ENCODE assay signal across 8 cellular contexts in the genomic region with DNA sequence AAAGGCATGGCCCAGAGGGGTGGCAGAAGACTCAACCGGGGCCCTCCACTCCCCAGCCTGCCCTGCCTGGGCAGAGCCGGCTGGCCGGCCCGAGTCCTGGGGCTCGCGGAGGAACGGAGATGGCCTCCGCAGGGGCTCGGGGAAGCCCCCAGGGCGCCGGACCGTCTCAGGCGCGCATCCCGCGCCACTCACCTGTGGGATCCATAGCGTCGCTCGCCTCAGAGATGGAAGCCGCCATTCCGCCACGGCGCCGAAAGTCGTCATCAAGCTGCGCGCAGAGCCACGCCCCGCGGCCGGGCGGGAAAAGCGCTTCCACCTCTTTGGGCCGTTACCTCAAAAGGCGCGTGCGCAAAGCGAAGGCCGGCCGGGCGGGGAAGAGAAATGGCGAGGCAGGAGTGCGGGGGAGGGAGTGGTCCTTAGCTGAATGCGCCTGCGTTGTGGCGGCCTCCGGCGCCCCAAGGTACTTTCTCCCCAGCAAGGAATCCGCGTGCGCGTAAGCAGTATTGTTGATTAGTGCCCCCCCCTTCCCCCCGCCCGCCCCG. TPM values are rescaled to one million over a fixed set of nuclear protein-coding genes. Genes with fewer than 3 reads are reported as not detected.
DNase-seq lines count a peak whose midpoint lies in the region; ATAC-seq and TF ChIP-seq lines count a peak whose summit lies in the region.

A gene with protein sequence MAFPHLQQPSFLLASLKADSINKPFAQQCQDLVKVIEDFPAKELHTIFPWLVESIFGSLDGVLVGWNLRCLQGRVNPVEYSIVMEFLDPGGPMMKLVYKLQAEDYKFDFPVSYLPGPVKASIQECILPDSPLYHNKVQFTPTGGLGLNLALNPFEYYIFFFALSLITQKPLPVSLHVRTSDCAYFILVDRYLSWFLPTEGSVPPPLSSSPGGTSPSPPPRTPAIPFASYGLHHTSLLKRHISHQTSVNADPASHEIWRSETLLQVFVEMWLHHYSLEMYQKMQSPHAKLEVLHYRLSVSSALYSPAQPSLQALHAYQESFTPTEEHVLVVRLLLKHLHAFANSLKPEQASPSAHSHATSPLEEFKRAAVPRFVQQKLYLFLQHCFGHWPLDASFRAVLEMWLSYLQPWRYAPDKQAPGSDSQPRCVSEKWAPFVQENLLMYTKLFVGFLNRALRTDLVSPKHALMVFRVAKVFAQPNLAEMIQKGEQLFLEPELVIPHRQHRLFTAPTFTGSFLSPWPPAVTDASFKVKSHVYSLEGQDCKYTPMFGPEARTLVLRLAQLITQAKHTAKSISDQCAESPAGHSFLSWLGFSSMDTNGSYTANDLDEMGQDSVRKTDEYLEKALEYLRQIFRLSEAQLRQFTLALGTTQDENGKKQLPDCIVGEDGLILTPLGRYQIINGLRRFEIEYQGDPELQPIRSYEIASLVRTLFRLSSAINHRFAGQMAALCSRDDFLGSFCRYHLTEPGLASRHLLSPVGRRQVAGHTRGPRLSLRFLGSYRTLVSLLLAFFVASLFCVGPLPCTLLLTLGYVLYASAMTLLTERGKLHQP (minus strand): TSS at position 265 of the 542 bp plus-strand sequence. CDS start 5,010 bp downstream, outside the sequence.

- H3K36me3 ChIP-seq in ascending aorta (peaks cover 0 to 1% of the 10 kb centered on the region in 2 donors), vagina (no peaks in the 10 kb centered on the region)

- intact Hi-C loops in ascending aorta (cut with DNase I) (loop anchor here (1.0 to 2.0 kb wide), 2 partner anchors 161 to 911 kb away; a partner anchor contains a TSS), right cardiac atrium (cut with DNase I) (loop anchor here in 3 of 4 donors (5.0 to 10.0 kb wide), 3 partner anchors 151 to 163 kb away; a partner anchor contains a TSS), vagina (cut with DNase I) (loop anchor here (10.0 kb wide), 1 partner anchor 163 kb away; a partner anchor contains a TSS)

- H3K9me3 Mint-ChIP-seq in T-helper 2 cell treated with Interferon-gamma antibody and Interleukin-4, amounts not matched to agents 5 μg/mL and 100 μg/mL, for 36 hours, result no peaks in the 10 kb centered on the region

- ATAC-seq in GM18499 (IDR thresholded peaks at IDR 0.05; ENCODE audit: insufficient read depth, unreplicated experiment), result peak; percentile 51
- ATAC-seq in HG02970 (IDR thresholded peaks at IDR 0.05; ENCODE audit: low FRiP score, unreplicated experiment), result peak; percentile 63
- peak; percentile 95 for ATAC-seq in right cardiac atrium

- H3K4me3 Mint-ChIP-seq in T-helper 2 cell treated with Interferon-gamma antibody and Interleukin-4, amounts not matched to agents 5 μg/mL and 100 μg/mL, for 36 hours, result peak within 1 kb of the TSS; percentile 92

- peak within 1 kb of the TSS; percentile 92 to 99 for H3K4me3 ChIP-seq in ascending aorta
- peak within 1 kb of the TSS; percentile 90 for H3K4me3 ChIP-seq in right cardiac atrium (ENCODE audit: low read length)
- peak within 1 kb of the TSS; percentile 88 to 98 for H3K4me3 ChIP-seq in vagina

- DNase-seq in NCI-H1930 (lab: John Stamatoyannopoulos, UW), result peak; percentile 93 to 97
- peak; percentile 97 for DNase-seq in T-helper 2 cell treated with Interferon-gamma antibody and Interleukin-4, amounts not matched to agents 5 μg/mL and 100 μg/mL, for 36 hours (ENCODE audit: low spot score)
- DNase-seq in ascending aorta (ENCODE audit: low spot score in 2 of 2), result peak; percentile 86 to 98
- peak; percentile 98 to 99 (median 99) for DNase-seq in right cardiac atrium
- DNase-seq in putamen (ENCODE audit: low spot score), result peak; percentile 95
- DNase-seq in vagina (ENCODE audit: extremely low spot score in 2 of 2), result peak in 1 of 2 donors; percentile 96

- peaks cover 10% of the 10 kb centered on the region for H3K36me3 Mint-ChIP-seq in T-helper 2 cell treated with Interferon-gamma antibody and Interleukin-4, amounts not matched to agents 5 μg/mL and 100 μg/mL, for 36 hours (ENCODE audit: low read depth)

- H3K27ac Mint-ChIP-seq in T-helper 2 cell treated with Interferon-gamma antibody and Interleukin-4, amounts not matched to agents 5 μg/mL and 100 μg/mL, for 36 hours, result peak within 1 kb of the TSS; percentile 96

- H3K27ac ChIP-seq in ascending aorta, result peak within 1 kb of the TSS; percentile 82 to 90
- peak within 1 kb of the TSS; percentile 74 for H3K27ac ChIP-seq in right cardiac atrium (ENCODE audit: low read length)
- H3K27ac ChIP-seq in vagina, result peak within 1 kb of the TSS; percentile 86

- TF ChIP-seq CTCF in ascending aorta (IDR thresholded peaks at IDR 0.05), result no peak
- TF ChIP-seq CTCF in vagina (IDR thresholded peaks at IDR 0.05), result no peak

- peaks cover 9 to 11% of the 10 kb centered on the region in 2 donors for H3K4me1 ChIP-seq in ascending aorta
- H3K4me1 ChIP-seq in right cardiac atrium (ENCODE audit: control insufficient read depth, insufficient read depth, low read length), result peaks cover 3% of the 10 kb centered on the region
- peaks cover 35% of the 10 kb centered on the region for H3K4me1 ChIP-seq in vagina

- H3K4me1 Mint-ChIP-seq in T-helper 2 cell treated with Interferon-gamma antibody and Interleukin-4, amounts not matched to agents 5 μg/mL and 100 μg/mL, for 36 hours (ENCODE audit: low read depth), result peaks cover 9% of the 10 kb centered on the region

- WGBS in right cardiac atrium, result under 1% methylated on average over 55 of the region's 55 CpGs

- H3K9me3 ChIP-seq in ascending aorta (no peaks in the 10 kb centered on the region), right cardiac atrium (ENCODE audit: control insufficient read depth, low read length) (no peaks in the 10 kb centered on the region), vagina (no peaks in the 10 kb centered on the region)

- no peaks in the 10 kb centered on the region for H3K27me3 ChIP-seq in ascending aorta
- H3K27me3 ChIP-seq in right cardiac atrium (ENCODE audit: control insufficient read depth, insufficient read depth), result no peaks in the 10 kb centered on the region
- no peaks in the 10 kb centered on the region for H3K27me3 ChIP-seq in vagina

- no peaks in the 10 kb centered on the region for H3K27me3 Mint-ChIP-seq in T-helper 2 cell treated with Interferon-gamma antibody and Interleukin-4, amounts not matched to agents 5 μg/mL and 100 μg/mL, for 36 hours (ENCODE audit: low read depth)

- TF ChIP-seq POLR2A in vagina (IDR thresholded peaks at IDR 0.05), result peak in 1 of 2 donors; percentile 8

RNA-seq across cellular contexts. Expression of the gene that starts here (rescaled TPM):
- total RNA-seq in ascending aorta (185 TPM), right cardiac atrium (10 to 100 TPM; 22.3 to 24.8 (median 24.2) TPM), vagina (45.2 TPM)
- polyA plus RNA-seq in right cardiac atrium, result 19.9 TPM
